In genomic region chr5:126280343-126280742, GRCh38 we compare ENCODE assay signal across 21 cellular contexts.
"Had no signal": no experiment of that assay in that cellular context is flagged by ENCODE, and none has a peak within 500 bp of the region (broad histone marks: within the 10 kb centered on the region; RNA-seq: fewer than 3 reads in every experiment).

No MANE protein-coding gene starts in this region.

- DNase-seq: effector memory CD8-positive, alpha-beta T cell; esophagus squamous epithelium; foreskin fibroblast; glutamatergic neuron; kidney; left colon; mammary epithelial cell; naive thymus-derived CD4-positive, alpha-beta T cell; nephron progenitor cell; posterior cingulate gyrus; small intestine; stimulated activated CD4-positive, alpha-beta T cell treated with anti-CD3 and anti-CD28 coated beads, Interleukin-12 subunit alpha, Interleukin-12 subunit beta, amount 100 ng/mL, for 4 hours; stimulated activated naive CD4-positive, alpha-beta T cell; stomach; substantia nigra; trophoblast cell had no signal

- H3K9me3 Mint-ChIP-seq: dendritic cell treated with granulocyte-macrophage colony-stimulating factor and Interleukin-4, amounts not matched to agents 40 ng/mL and 50 ng/mL, for 4 days; effector memory CD8-positive, alpha-beta T cell; naive thymus-derived CD4-positive, alpha-beta T cell had no signal

- ATAC-seq: effector memory CD8-positive, alpha-beta T cell; gastroesophageal sphincter; left colon; naive thymus-derived CD4-positive, alpha-beta T cell had no signal

- H3K4me1 Mint-ChIP-seq: naive thymus-derived CD4-positive, alpha-beta T cell; nephron progenitor cell had no signal

- H3K27ac Mint-ChIP-seq: dendritic cell treated with granulocyte-macrophage colony-stimulating factor and Interleukin-4, amounts not matched to agents 40 ng/mL and 50 ng/mL, for 4 days; effector memory CD8-positive, alpha-beta T cell; naive thymus-derived CD4-positive, alpha-beta T cell; nephron progenitor cell had no signal

- H3K36me3 Mint-ChIP-seq: naive thymus-derived CD4-positive, alpha-beta T cell had no signal

- H3K27me3 Mint-ChIP-seq: dendritic cell treated with granulocyte-macrophage colony-stimulating factor and Interleukin-4, amounts not matched to agents 40 ng/mL and 50 ng/mL, for 4 days had no signal

- H3K27me3 ChIP-seq: esophagus squamous epithelium, gastroesophageal sphincter, hepatocyte, neutrophil, stomach had no signal

- H3K9me3 ChIP-seq: esophagus squamous epithelium, gastroesophageal sphincter, neutrophil, stomach had no signal

- H3K27ac ChIP-seq: epithelial cell of prostate, esophagus squamous epithelium, gastroesophageal sphincter, hepatocyte, neutrophil, stomach had no signal

- H3K4me3 Mint-ChIP-seq: dendritic cell treated with granulocyte-macrophage colony-stimulating factor and Interleukin-4, amounts not matched to agents 40 ng/mL and 50 ng/mL, for 4 days; effector memory CD8-positive, alpha-beta T cell; naive thymus-derived CD4-positive, alpha-beta T cell; nephron progenitor cell had no signal

- H3K36me3 ChIP-seq: esophagus squamous epithelium, gastroesophageal sphincter, neutrophil, stomach had no signal

- H3K4me1 ChIP-seq: gastroesophageal sphincter, stomach had no signal

- H3K4me3 ChIP-seq: esophagus squamous epithelium, gastroesophageal sphincter, hepatocyte, stomach had no signal
